Comparison of ENCODE assay signal across 8 cellular contexts in the genomic region with DNA sequence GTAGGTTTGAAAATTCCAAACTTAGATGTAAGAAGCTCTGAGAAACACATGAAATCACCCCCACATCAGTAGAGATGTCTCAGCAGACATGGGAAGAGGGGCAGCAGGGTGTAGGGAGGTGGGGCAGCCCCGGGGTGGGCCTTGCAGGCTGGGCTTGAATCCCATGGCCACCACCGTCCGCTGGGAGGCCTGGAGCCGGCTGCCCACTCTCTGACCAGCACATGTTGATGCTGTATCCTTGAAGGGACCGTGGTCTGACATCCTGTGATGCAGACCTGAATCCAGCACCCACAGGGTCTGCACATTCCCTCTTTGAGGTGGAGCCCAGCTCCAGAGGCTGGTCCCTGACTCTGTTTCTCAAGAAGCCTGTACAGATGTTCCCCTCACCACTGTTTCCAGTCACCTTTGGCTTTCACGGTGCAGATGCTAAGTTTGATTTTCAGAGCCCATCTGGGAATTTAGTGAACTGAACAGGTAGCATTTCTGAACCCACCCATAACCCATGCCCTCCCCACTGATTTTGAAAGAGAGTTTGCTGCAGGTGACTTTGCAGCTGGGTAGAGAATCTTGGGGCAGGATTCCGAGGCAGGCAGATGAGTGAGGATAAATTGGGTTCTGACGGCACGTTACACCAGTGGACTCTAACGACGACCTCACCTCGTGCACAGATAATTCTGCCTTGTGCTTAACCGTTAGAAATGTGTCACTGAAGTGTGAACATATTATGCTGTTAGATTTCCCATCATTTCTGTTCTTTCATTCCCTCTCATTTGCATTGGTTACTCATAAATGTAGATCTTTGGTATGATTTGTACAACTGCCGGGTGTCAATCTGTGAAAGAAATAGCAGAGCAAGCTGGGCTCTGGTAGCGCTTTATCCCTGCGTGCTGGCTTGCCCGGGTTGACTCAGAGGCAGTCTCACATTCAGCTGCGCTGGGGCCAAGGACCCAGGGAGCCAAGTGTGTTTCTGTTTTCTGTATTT. TPM values are rescaled to one million over a fixed set of nuclear protein-coding genes. Genes with fewer than 3 reads are reported as not detected.
DNase-seq lines count a peak whose midpoint lies in the region; ATAC-seq lines count a peak whose summit lies in the region.

No MANE protein-coding gene starts in this region.

- intact Hi-C loops in cardiac septum (cut with DNase I): no loop called here

- DNase-seq in activated T-cell treated with anti-CD3 and anti-CD28 coated beads, Interleukin-2, amount 50 U/mL, for 1 hour: peak; percentile 70
- DNase-seq in stimulated activated CD4-positive, alpha-beta T cell treated with anti-CD3 and anti-CD28 coated beads, Interleukin-1b, Interleukin-23, amount 100 ng/mL, for 48 hours: peak; percentile 93
- DNase-seq in SKM-1 (lab: John Stamatoyannopoulos, UW; ENCODE audit: unreplicated experiment) (no peak), HuH-7.5 (ENCODE audit: low spot score) (no peak), NCI-H1092 treated with DMSO at 0.1 percent for 48 hours (lab: John Stamatoyannopoulos, UW) (no peak), cardiac septum (ENCODE audit: low spot score) (no peak)

- ATAC-seq in GM19397 (IDR thresholded peaks at IDR 0.05; ENCODE audit: unreplicated experiment): peak; percentile 80
- ATAC-seq in HG03432 (IDR thresholded peaks at IDR 0.05; ENCODE audit: unreplicated experiment): peak; percentile 84

RNA-seq across cellular contexts. Expression of a gene that starts 45.7 kb away (rescaled TPM):
- 2.2 TPM for total RNA-seq in cardiac septum

Comparison
In these comparisons a context has a peak if more than half of its experiments do, and no peak if none do; other contexts are left out.
1. DNase-seq: peak in activated T-cell treated with anti-CD3 and anti-CD28 coated beads, Interleukin-2, amount 50 U/mL, for 1 hour (single experiment) and stimulated activated CD4-positive, alpha-beta T cell treated with anti-CD3 and anti-CD28 coated beads, Interleukin-1b, Interleukin-23, amount 100 ng/mL, for 48 hours (single experiment); none in SKM-1 (single experiment), HuH-7.5 (single experiment), NCI-H1092 treated with DMSO at 0.1 percent for 48 hours (single experiment) and cardiac septum (single experiment).